Comparison of ENCODE assay signal across 8 cellular contexts in the genomic region with DNA sequence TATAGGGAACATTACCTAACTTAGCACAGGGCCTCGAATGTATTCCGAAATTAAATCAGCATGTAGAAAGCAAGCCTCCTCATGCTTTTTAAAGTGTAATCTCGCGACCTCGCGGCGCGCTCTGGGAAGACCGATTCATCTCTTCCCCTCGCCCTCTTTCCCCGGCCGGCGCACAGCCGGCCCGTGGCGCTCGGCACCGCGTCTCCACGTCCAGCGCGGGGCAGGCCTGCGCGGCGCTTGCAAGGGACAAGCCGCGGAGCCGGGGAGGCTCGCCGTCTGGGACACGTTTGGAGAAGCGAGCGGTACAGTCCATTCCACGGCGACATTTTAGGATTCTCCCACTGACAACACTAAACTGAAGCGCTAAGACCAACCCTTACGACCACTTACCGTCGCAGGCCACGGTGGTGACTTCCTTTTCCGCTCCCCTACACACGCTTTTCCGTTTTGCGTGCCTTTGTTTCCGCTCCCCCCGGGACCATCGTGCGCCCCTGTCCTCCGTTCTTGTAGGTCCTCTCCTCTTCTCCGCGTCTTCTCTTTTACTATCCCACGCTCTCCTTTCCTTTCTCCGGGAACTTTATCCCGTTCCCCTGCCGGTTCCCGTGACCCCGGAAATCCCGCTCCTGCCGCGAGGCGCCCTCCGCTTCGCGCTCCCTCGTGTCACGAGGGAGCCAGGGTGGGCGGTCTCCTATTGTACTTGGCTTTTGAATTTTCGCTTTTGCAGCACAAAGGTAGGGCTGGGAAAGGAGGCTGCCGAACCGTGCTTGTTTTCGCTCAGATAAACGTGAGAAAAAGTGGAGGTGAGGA. TPM values are rescaled to one million over a fixed set of nuclear protein-coding genes. Genes with fewer than 3 reads are reported as not detected.
DNase-seq lines count a peak whose midpoint lies in the region; ATAC-seq and TF ChIP-seq lines count a peak whose summit lies in the region.

A gene with protein sequence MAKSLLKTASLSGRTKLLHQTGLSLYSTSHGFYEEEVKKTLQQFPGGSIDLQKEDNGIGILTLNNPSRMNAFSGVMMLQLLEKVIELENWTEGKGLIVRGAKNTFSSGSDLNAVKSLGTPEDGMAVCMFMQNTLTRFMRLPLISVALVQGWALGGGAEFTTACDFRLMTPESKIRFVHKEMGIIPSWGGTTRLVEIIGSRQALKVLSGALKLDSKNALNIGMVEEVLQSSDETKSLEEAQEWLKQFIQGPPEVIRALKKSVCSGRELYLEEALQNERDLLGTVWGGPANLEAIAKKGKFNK (minus strand): TSS at position 664 of the 807 bp plus-strand sequence. CDS start 12,581 bp downstream, outside the sequence.

- no peaks in the 10 kb centered on the region for H3K9me3 Mint-ChIP-seq in HFFc6
- no peaks in the 10 kb centered on the region for H3K9me3 Mint-ChIP-seq in activated naive CD8-positive, alpha-beta T cell treated with anti-CD3 and anti-CD28 coated beads for 36 hours
- H3K9me3 Mint-ChIP-seq in type B pancreatic cell = no peaks in the 10 kb centered on the region

- POLR2A ChIA-PET in GM10248 (lab: Yijun Ruan, JAX) = interaction anchor here (0.9 kb wide), 1 partner anchor 10 kb away, joined by 3 read pairs; no protein-coding TSS in a partner anchor

- no peak within 1 kb of the TSS for H3K4me3 Mint-ChIP-seq in HFFc6
- H3K4me3 Mint-ChIP-seq in activated naive CD8-positive, alpha-beta T cell treated with anti-CD3 and anti-CD28 coated beads for 36 hours = no peak within 1 kb of the TSS
- no peak within 1 kb of the TSS for H3K4me3 Mint-ChIP-seq in type B pancreatic cell

- H3K36me3 Mint-ChIP-seq in HFFc6 (ENCODE audit: low read depth) (peaks cover 8% of the 10 kb centered on the region; the same call in 1 of the 2 replicates), type B pancreatic cell (peaks cover 6% of the 10 kb centered on the region)
- peaks cover 26% of the 10 kb centered on the region for H3K36me3 Mint-ChIP-seq in activated naive CD8-positive, alpha-beta T cell treated with anti-CD3 and anti-CD28 coated beads for 36 hours

- H3K4me1 Mint-ChIP-seq in HFFc6 (ENCODE audit: low read depth) = peaks cover 14% of the 10 kb centered on the region; the same call in 1 of the 2 replicates
- H3K4me1 Mint-ChIP-seq in activated naive CD8-positive, alpha-beta T cell treated with anti-CD3 and anti-CD28 coated beads for 36 hours = peaks cover 19% of the 10 kb centered on the region
- no peaks in the 10 kb centered on the region for H3K4me1 Mint-ChIP-seq in type B pancreatic cell (ENCODE audit: unreplicated experiment)

- CTCF ChIA-PET in GM10248 (lab: Yijun Ruan, JAX) = interaction anchor here (0.8 to 2.1 kb wide), 7 partner anchors 10 to 89 kb away, joined by 3 to 9 read pairs (median 5); partner anchors contain the start of gene RNF146

- peak; percentile 88 for ATAC-seq in SK-N-SH treated with all-trans-retinoic acid at 6 μM for 48 hours

- H3K27ac Mint-ChIP-seq in HFFc6 (no peak within 1 kb of the TSS), type B pancreatic cell (no peak within 1 kb of the TSS)
- no peak within 1 kb of the TSS for H3K27ac Mint-ChIP-seq in activated naive CD8-positive, alpha-beta T cell treated with anti-CD3 and anti-CD28 coated beads for 36 hours

- DNase-seq in GM10248 (ENCODE audit: extremely low spot score) = peak; percentile 73
- peak; percentile 63 for DNase-seq in HFFc6
- DNase-seq in NAMALWA (ENCODE audit: low spot score) = peak; percentile 82
- peak; percentile 76 for DNase-seq in activated naive CD8-positive, alpha-beta T cell treated with anti-CD3 and anti-CD28 coated beads for 36 hours
- DNase-seq in cardiac septum (ENCODE audit: low spot score) = peak; percentile 86
- DNase-seq in posterior cingulate gyrus = peak; percentile 44 to 93 (median 62)
- peak; percentile 78 for DNase-seq in type B pancreatic cell (ENCODE audit: extremely low spot score, unreplicated experiment)

- TF ChIP-seq CTCF in GM10248 (IDR thresholded peaks at IDR 0.05; ENCODE audit: control extremely low read depth, extremely low read depth, low read depth, missing control alignments) (no peak), HFFc6 (IDR thresholded peaks at IDR 0.05) (peak; percentile 22; the same call in 1 of the 2 replicates), type B pancreatic cell (conservative IDR thresholded peaks at IDR 0.05) (no peak)

- intact Hi-C loops in cardiac septum (cut with DNase I) = loop anchor here (2.0 kb wide), 1 partner anchor 76 kb away; the partner anchor contains the start of gene RNF146
- intact Hi-C loops in posterior cingulate gyrus (cut with DNase I) = loop anchor here (5.0 kb wide), 1 partner anchor 79 kb away; no protein-coding TSS in a partner anchor

- no peaks in the 10 kb centered on the region for H3K27me3 Mint-ChIP-seq in HFFc6 (ENCODE audit: insufficient read depth)
- no peaks in the 10 kb centered on the region for H3K27me3 Mint-ChIP-seq in activated naive CD8-positive, alpha-beta T cell treated with anti-CD3 and anti-CD28 coated beads for 36 hours
- no peaks in the 10 kb centered on the region for H3K27me3 Mint-ChIP-seq in type B pancreatic cell

TF ChIP-seq in SK-N-SH treated with all-trans-retinoic acid at 6 μM for 48 hours, 23 proteins besides CTCF, POLR2A, EP300 and RAD21:
- 0 out of 2 replicates have a peak, but pooled peaks have one; percentile 15 for TF ChIP-seq GLIS3 (CRISPR knock-in tag; IDR thresholded peaks at IDR 0.05)
- TF ChIP-seq ZFP3 (CRISPR knock-in tag; IDR thresholded peaks at IDR 0.05) = no peak

RNA-seq across cellular contexts. Expression of the gene that starts here (rescaled TPM):
- 10 to 100 TPM; 62.2 to 69.9 (median 65.9) TPM for total RNA-seq in HFFc6 (2021; fragmentation: NEBNext Ultra II Directional; extraction: Animal tissue kit (Norgen Biotek cat#: 25700))
- total RNA-seq in activated naive CD8-positive, alpha-beta T cell treated with anti-CD3 and anti-CD28 coated beads for 36 hours = 10 to 100 TPM; 61.7 to 64.1 TPM
- 34.4 TPM for total RNA-seq in cardiac septum
- 40.5 and 48.4 TPM in 2 replicates for total RNA-seq in type B pancreatic cell (ENCODE audit: low replicate concordance)

Comparison
In these comparisons a context has a peak if more than half of its experiments do, and no peak if none do; other contexts are left out.
1. Peak in every context shown above with its lines: DNase-seq and ATAC-seq.